2 cellular contexts compared by ENCODE assay signal in genomic region chr1:205199090-205199930, GRCh38.
TF ChIP-seq lines count a peak whose summit lies in the region.

No MANE protein-coding gene starts in this region.

TF ChIP-seq in GM12878, 131 proteins besides CTCF, POLR2A, EP300 and RAD21 (continues in another document):
- TF ChIP-seq RUNX3 (IDR thresholded peaks at IDR 0.05; ENCODE audit: low read length) = peak; percentile 69
- TF ChIP-seq ETV6 (conservative IDR thresholded peaks at IDR 0.05 in 1 of 2, IDR thresholded peaks at IDR 0.05 in 1 of 2; ENCODE audit: borderline replicate concordance in 1 of 2, low read depth in 1 of 2) = 0 out of 4 replicates have a peak, but pooled peaks of 1 of the 2 experiments have one; percentile 20
- no peak for TF ChIP-seq ESRRA (IDR thresholded peaks at IDR 0.05; ENCODE audit: low read length)
- no peak for TF ChIP-seq E2F8 (IDR thresholded peaks at IDR 0.05; ENCODE audit: low read depth, partially characterized antibody)
- no peak for TF ChIP-seq TCF12 (IDR thresholded peaks at IDR 0.05; ENCODE audit: low read depth, low read length)
- peak; percentile 79 for TF ChIP-seq EED (IDR thresholded peaks at IDR 0.05; ENCODE audit: low read depth)
- TF ChIP-seq KLF5 (IDR thresholded peaks at IDR 0.05; ENCODE audit: partially characterized antibody) = no peak
- TF ChIP-seq IKZF2 (IDR thresholded peaks at IDR 0.05) = no peak
- TF ChIP-seq IRF4 (IDR thresholded peaks at IDR 0.05; ENCODE audit: low read depth, low read length) = 0 out of 2 replicates have a peak, but pooled peaks have one; percentile 12
- no peak for TF ChIP-seq ZBTB4 (CRISPR knock-in tag; IDR thresholded peaks at IDR 0.05)
- TF ChIP-seq, protein P1, sequence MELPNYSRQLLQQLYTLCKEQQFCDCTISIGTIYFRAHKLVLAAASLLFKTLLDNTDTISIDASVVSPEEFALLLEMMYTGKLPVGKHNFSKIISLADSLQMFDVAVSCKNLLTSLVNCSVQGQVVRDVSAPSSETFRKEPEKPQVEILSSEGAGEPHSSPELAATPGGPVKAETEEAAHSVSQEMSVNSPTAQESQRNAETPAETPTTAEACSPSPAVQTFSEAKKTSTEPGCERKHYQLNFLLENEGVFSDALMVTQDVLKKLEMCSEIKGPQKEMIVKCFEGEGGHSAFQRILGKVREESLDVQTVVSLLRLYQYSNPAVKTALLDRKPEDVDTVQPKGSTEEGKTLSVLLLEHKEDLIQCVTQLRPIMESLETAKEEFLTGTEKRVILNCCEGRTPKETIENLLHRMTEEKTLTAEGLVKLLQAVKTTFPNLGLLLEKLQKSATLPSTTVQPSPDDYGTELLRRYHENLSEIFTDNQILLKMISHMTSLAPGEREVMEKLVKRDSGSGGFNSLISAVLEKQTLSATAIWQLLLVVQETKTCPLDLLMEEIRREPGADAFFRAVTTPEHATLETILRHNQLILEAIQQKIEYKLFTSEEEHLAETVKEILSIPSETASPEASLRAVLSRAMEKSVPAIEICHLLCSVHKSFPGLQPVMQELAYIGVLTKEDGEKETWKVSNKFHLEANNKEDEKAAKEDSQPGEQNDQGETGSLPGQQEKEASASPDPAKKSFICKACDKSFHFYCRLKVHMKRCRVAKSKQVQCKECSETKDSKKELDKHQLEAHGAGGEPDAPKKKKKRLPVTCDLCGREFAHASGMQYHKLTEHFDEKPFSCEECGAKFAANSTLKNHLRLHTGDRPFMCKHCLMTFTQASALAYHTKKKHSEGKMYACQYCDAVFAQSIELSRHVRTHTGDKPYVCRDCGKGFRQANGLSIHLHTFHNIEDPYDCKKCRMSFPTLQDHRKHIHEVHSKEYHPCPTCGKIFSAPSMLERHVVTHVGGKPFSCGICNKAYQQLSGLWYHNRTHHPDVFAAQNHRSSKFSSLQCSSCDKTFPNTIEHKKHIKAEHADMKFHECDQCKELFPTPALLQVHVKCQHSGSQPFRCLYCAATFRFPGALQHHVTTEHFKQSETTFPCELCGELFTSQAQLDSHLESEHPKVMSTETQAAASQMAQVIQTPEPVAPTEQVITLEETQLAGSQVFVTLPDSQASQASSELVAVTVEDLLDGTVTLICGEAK (IDR thresholded peaks at IDR 0.05; ENCODE audit: borderline replicate concordance) = no peak

TF ChIP-seq in GM23338, 12 proteins besides CTCF, POLR2A, EP300 and RAD21:
- TF ChIP-seq POLR2AphosphoS5 (IDR thresholded peaks at IDR 0.05; ENCODE audit: low read depth) (no peak), EZH2phosphoT487 (IDR thresholded peaks at IDR 0.05; ENCODE audit: unreplicated experiment) (no peak), CREB1 (CRISPR knock-in tag; IDR thresholded peaks at IDR 0.05; ENCODE audit: low read depth) (no peak), ZNF114 (CRISPR knock-in tag; IDR thresholded peaks at IDR 0.05) (no peak), EZH2 (IDR thresholded peaks at IDR 0.05; ENCODE audit: low read depth, unreplicated experiment) (no peak)
TF ChIP-seq in GM23338: peak in this region for 0.
